In the genomic region with DNA sequence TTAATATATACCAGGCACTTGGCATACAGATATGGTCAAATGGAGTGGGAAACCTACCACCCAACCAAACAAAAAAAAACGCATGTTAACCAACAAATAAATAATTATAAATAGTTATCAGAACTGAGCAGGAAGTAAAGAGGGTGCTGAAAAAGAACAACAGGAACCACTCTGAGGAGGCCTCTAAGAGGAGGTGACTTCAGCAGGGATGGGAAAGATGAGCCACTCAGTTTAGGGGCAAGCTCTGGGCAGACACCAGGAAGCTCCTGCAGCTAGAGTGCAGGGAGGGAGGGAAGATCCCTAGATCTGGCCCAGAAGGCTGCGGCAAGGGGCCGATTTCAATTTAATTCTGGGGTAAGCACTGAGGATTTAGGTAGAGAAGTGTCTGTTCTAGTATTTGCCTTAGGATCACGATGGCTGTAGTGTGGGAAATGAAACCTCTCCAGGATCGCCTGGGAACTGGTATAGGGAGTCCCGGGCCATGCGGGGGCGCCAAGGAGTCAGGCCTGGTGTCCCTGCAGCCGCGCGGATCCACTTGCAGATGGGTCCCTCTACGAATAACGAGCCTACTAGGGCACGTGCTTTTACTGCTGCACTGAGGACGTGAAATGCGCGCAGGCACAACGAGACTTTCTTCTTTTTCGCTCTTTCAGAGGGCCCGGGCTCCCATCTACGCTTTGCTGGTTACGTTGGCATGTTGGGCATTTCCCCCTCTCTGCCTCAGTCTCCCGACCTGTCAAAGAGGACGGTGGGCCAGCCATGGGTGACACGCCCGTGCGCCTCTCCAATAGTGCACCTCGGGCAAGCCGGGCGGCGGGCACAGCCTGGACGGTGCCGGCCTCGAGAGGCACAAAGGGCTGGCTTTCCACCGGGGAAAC, we compare ENCODE assay signal across 8 cellular contexts. TPM values are rescaled to one million over a fixed set of nuclear protein-coding genes. Genes with fewer than 3 reads are reported as not detected.
DNase-seq lines count a peak whose midpoint lies in the region; ATAC-seq and TF ChIP-seq lines count a peak whose summit lies in the region.

No MANE protein-coding gene starts in this region.

- no peaks in the 10 kb centered on the region for H4K20me1 ChIP-seq in MM.1S (ENCODE audit: insufficient read depth, low read length)

- H3K4me3 ChIP-seq in GM12864 (ENCODE audit: low read depth, low read length) = peak overlapping the region; percentile 86
- peak overlapping the region; percentile 66 for H3K4me3 ChIP-seq in MM.1S (ENCODE audit: low read length)
- peak overlapping the region; percentile 66 to 68 for H3K4me3 ChIP-seq in testis

- no peak for TF ChIP-seq POLR2A in testis (IDR thresholded peaks at IDR 0.05)

- peaks cover 40% of the 10 kb centered on the region for H3K4me1 Mint-ChIP-seq in activated naive CD8-positive, alpha-beta T cell treated with anti-CD3 and anti-CD28 coated beads for 36 hours

- no peaks in the 10 kb centered on the region for H3K27me3 Mint-ChIP-seq in activated naive CD8-positive, alpha-beta T cell treated with anti-CD3 and anti-CD28 coated beads for 36 hours

- H3K4me3 Mint-ChIP-seq in activated naive CD8-positive, alpha-beta T cell treated with anti-CD3 and anti-CD28 coated beads for 36 hours = peak overlapping the region; percentile 71

- peak; percentile 78 for TF ChIP-seq CTCF in GM12864 (IDR thresholded peaks at IDR 0.05; ENCODE audit: low read depth, low read length, missing control alignments)
- TF ChIP-seq CTCF in MM.1S (IDR thresholded peaks at IDR 0.05; ENCODE audit: low read length) = peak; percentile 83
- TF ChIP-seq CTCF in testis (IDR thresholded peaks at IDR 0.05) = peak; percentile 66 to 75 (median 72)

- peaks cover 47% of the 10 kb centered on the region for H3K79me2 ChIP-seq in MM.1S (ENCODE audit: low read length)

- peak overlapping the region; percentile 88 for H3K4me2 ChIP-seq in MM.1S (ENCODE audit: low read depth, low read length)

- intact Hi-C loops in head of caudate nucleus (cut with DNase I) = loop anchor here (5.0 kb wide), 1 partner anchor 64 kb away; no protein-coding TSS in a partner anchor
- intact Hi-C loops in testis (cut with DNase I; ENCODE audit: low total_unique reads) = loop anchor here (5.0 to 10.0 kb wide), 2 partner anchors 64 to 78 kb away; no protein-coding TSS in a partner anchor

- H3K27ac ChIP-seq in MM.1S (ENCODE audit: low read length) (peak overlapping the region; percentile 67), testis (peak overlapping the region in 1 of 2 donors; percentile 90)

- H3K36me3 Mint-ChIP-seq in activated naive CD8-positive, alpha-beta T cell treated with anti-CD3 and anti-CD28 coated beads for 36 hours = peaks cover 16% of the 10 kb centered on the region

- H3K9ac ChIP-seq in MM.1S (ENCODE audit: low read length) = peak overlapping the region; percentile 61

- H3K9me3 Mint-ChIP-seq in activated naive CD8-positive, alpha-beta T cell treated with anti-CD3 and anti-CD28 coated beads for 36 hours = no peaks in the 10 kb centered on the region

- peaks cover 42% of the 10 kb centered on the region for H3F3A ChIP-seq in MM.1S (ENCODE audit: insufficient read depth, low read length)

- peak overlapping the region; percentile 85 for H2AFZ ChIP-seq in MM.1S (ENCODE audit: low read length)

- WGBS in testis, 2 donors = 2 to 4% methylated on average over 14 to 34 of the region's 35 CpGs

- no peaks in the 10 kb centered on the region for H3K9me3 ChIP-seq in MM.1S (replicated peaks; ENCODE audit: insufficient read depth, low read length)
- H3K9me3 ChIP-seq in testis = no peaks in the 10 kb centered on the region

- ATAC-seq in HG03439 (IDR thresholded peaks at IDR 0.05; ENCODE audit: unreplicated experiment) = no peak

- DNase-seq in GM12864 (ENCODE audit: low read depth) (no peak), MM.1S (peak; percentile 88), SKM-1 (lab: John Stamatoyannopoulos, UW; ENCODE audit: unreplicated experiment) (peak; percentile 90), head of caudate nucleus (peak; percentile 85 to 97 (median 92)), occipital lobe (lab: John Stamatoyannopoulos, UW) (peak; percentile 83), testis (peak; percentile 97)
- DNase-seq in activated naive CD8-positive, alpha-beta T cell treated with anti-CD3 and anti-CD28 coated beads for 36 hours = peak; percentile 70

- H3K27me3 ChIP-seq in MM.1S (replicated peaks; ENCODE audit: insufficient read depth, low read length) = no peaks in the 10 kb centered on the region
- H3K27me3 ChIP-seq in testis = no peaks in the 10 kb centered on the region

- H3K9me2 ChIP-seq in MM.1S (replicated peaks; ENCODE audit: insufficient read depth, low read length) = no peaks in the 10 kb centered on the region

- H3K4me1 ChIP-seq in MM.1S (ENCODE audit: low read length) (peaks cover 9% of the 10 kb centered on the region), testis (peaks cover 23% of the 10 kb centered on the region)

- H3K36me3 ChIP-seq in MM.1S (replicated peaks; ENCODE audit: insufficient read depth, low read length) (no peaks in the 10 kb centered on the region), testis (ENCODE audit: low read depth, missing control alignments) (no peaks in the 10 kb centered on the region)

- H3K27ac Mint-ChIP-seq in activated naive CD8-positive, alpha-beta T cell treated with anti-CD3 and anti-CD28 coated beads for 36 hours = peak overlapping the region; percentile 57

RNA-seq across cellular contexts. Expression of a gene that starts 1.5 kb away (rescaled TPM):
- 10 to 100 TPM; 23.8 to 26.5 TPM for total RNA-seq in activated naive CD8-positive, alpha-beta T cell treated with anti-CD3 and anti-CD28 coated beads for 36 hours
- 6.7 TPM for total RNA-seq in occipital lobe
- 10 to 100 TPM; 22.9 to 38.4 TPM for total RNA-seq in testis
- polyA plus RNA-seq in testis (ENCODE audit: insufficient read depth, low read depth, low replicate concordance) = 9.7 TPM
